In genomic region chr5:154900071-154900470, GRCh38 we compare ENCODE assay signal across 21 cellular contexts. TPM values are rescaled to one million over a fixed set of nuclear protein-coding genes. Genes with fewer than 3 reads are reported as not detected.
DNase-seq lines count a peak whose midpoint lies in the region; ATAC-seq and TF ChIP-seq lines count a peak whose summit lies in the region.
"Had no signal": no experiment of that assay in that cellular context is flagged by ENCODE, and none has a peak within 500 bp of the region (broad histone marks: within the 10 kb centered on the region; RNA-seq: fewer than 3 reads in every experiment).

No MANE protein-coding gene starts in this region.

- no peak for TF ChIP-seq EP300 in suprapubic skin (IDR thresholded peaks at IDR 0.05)

- H3K4me1 ChIP-seq in left lung, result peaks cover 0 to 6% of the 10 kb centered on the region in 2 donors
- peaks cover 8% of the 10 kb centered on the region for H3K4me1 ChIP-seq in suprapubic skin
- H3K4me1 ChIP-seq: HAP-1 had no signal

- peaks cover 0 to 88% of the 10 kb centered on the region in 2 donors for H3K36me3 ChIP-seq in left lung
- peaks cover 89% of the 10 kb centered on the region for H3K36me3 ChIP-seq in suprapubic skin
- peaks cover 75% of the 10 kb centered on the region for H3K36me3 ChIP-seq in MG63

- no peak overlapping the region for H3K4me3 ChIP-seq in left lung
- H3K4me3 ChIP-seq in suprapubic skin, result no peak overlapping the region
- no peak overlapping the region for H3K4me3 ChIP-seq in MG63
- H3K4me3 ChIP-seq: HAP-1 had no signal

- H3K27me3 Mint-ChIP-seq in activated T-cell treated with anti-CD3 and anti-CD28 coated beads, Interleukin-2, amount 50 U/mL, for 24 hours, result no peaks in the 10 kb centered on the region
- H3K27me3 Mint-ChIP-seq in activated T-cell treated with anti-CD3 and anti-CD28 coated beads, Interleukin-2, amount 50 U/mL, for 72 hours (ENCODE audit: low read depth), result no peaks in the 10 kb centered on the region

- H3K4me1 Mint-ChIP-seq in activated T-cell treated with anti-CD3 and anti-CD28 coated beads, Interleukin-2, amount 50 U/mL, for 24 hours (ENCODE audit: low read depth), result no peaks in the 10 kb centered on the region
- no peaks in the 10 kb centered on the region for H3K4me1 Mint-ChIP-seq in activated T-cell treated with anti-CD3 and anti-CD28 coated beads, Interleukin-2, amount 50 U/mL, for 72 hours (ENCODE audit: low read depth)

- H3K9me3 ChIP-seq in left lung, result no peaks in the 10 kb centered on the region
- H3K9me3 ChIP-seq in suprapubic skin, result no peaks in the 10 kb centered on the region
- no peaks in the 10 kb centered on the region for H3K9me3 ChIP-seq in MG63
- H3K9me3 ChIP-seq: HAP-1 had no signal

- intact Hi-C loops in left lung (cut with DNase I), result no loop called here

- no peaks in the 10 kb centered on the region for H3K9me3 Mint-ChIP-seq in activated T-cell treated with anti-CD3 and anti-CD28 coated beads, Interleukin-2, amount 50 U/mL, for 24 hours
- no peaks in the 10 kb centered on the region for H3K9me3 Mint-ChIP-seq in activated T-cell treated with anti-CD3 and anti-CD28 coated beads, Interleukin-2, amount 50 U/mL, for 72 hours

- peaks cover 98% of the 10 kb centered on the region for H3K36me3 Mint-ChIP-seq in activated T-cell treated with anti-CD3 and anti-CD28 coated beads, Interleukin-2, amount 50 U/mL, for 24 hours (ENCODE audit: low read depth)
- peaks cover 7 to 34% of the 10 kb centered on the region in 2 donors for H3K36me3 Mint-ChIP-seq in activated T-cell treated with anti-CD3 and anti-CD28 coated beads, Interleukin-2, amount 50 U/mL, for 72 hours (ENCODE audit: insufficient read depth in 2 of 2)

- H3K27me3 ChIP-seq in left lung, result no peaks in the 10 kb centered on the region
- no peaks in the 10 kb centered on the region for H3K27me3 ChIP-seq in suprapubic skin
- H3K27me3 ChIP-seq in MG63, result no peaks in the 10 kb centered on the region

- H3K4me3 Mint-ChIP-seq in activated T-cell treated with anti-CD3 and anti-CD28 coated beads, Interleukin-2, amount 50 U/mL, for 24 hours, result no peak overlapping the region
- no peak overlapping the region for H3K4me3 Mint-ChIP-seq in activated T-cell treated with anti-CD3 and anti-CD28 coated beads, Interleukin-2, amount 50 U/mL, for 72 hours

- WGBS in suprapubic skin, result 70% methylated on average over 1 of the region's 1 CpG

- H3K27ac Mint-ChIP-seq in activated T-cell treated with anti-CD3 and anti-CD28 coated beads, Interleukin-2, amount 50 U/mL, for 24 hours, result peak overlapping the region; percentile 47
- no peak overlapping the region for H3K27ac Mint-ChIP-seq in activated T-cell treated with anti-CD3 and anti-CD28 coated beads, Interleukin-2, amount 50 U/mL, for 72 hours

- TF ChIP-seq CTCF in left lung (IDR thresholded peaks at IDR 0.05) (no peak), suprapubic skin (IDR thresholded peaks at IDR 0.05) (no peak)

- no peak for ATAC-seq in activated T-cell treated with anti-CD3 and anti-CD28 coated beads, Interleukin-2, amount 50 U/mL, for 72 hours (replicated peaks in 1 of 2)
- ATAC-seq in left lung, result no peak

- no peak for TF ChIP-seq POLR2A in suprapubic skin (IDR thresholded peaks at IDR 0.05)

- DNase-seq in activated T-cell treated with anti-CD3 and anti-CD28 coated beads, Interleukin-2, amount 50 U/mL, for 24 hours, result no peak
- DNase-seq in activated T-cell treated with anti-CD3 and anti-CD28 coated beads, Interleukin-2, amount 50 U/mL, for 72 hours, result no peak
- DNase-seq in left lung (no peak), suprapubic skin (ENCODE audit: low spot score in 2 of 2) (no peak), MG63 (no peak), retina (no peak), NCI-H2081 (lab: John Stamatoyannopoulos, UW) (no peak), dermis blood vessel endothelial cell (no peak)
- DNase-seq: C1 segment of cervical spinal cord, DMS 273 treated with DMSO at 0.1 percent for 48 hours, GF-D8, MV-4-11, NCI-H1417, NCI-H1930, NCI-H2171 treated with DMSO at 0.1 percent for 48 hours, NCI-H748 treated with DMSO at 0.1 percent for 48 hours, OCI-M1, SIG-M5 had no signal

- H3K27ac ChIP-seq in left lung (peak overlapping the region; percentile 6 to 39), suprapubic skin (peak overlapping the region; percentile 90)
- H3K27ac ChIP-seq: 22Rv1 had no signal

RNA-seq across cellular contexts. Expression of gene GEMIN5, which starts 37.9 kb away (rescaled TPM):
- total RNA-seq in activated T-cell treated with anti-CD3 and anti-CD28 coated beads, Interleukin-2, amount 50 U/mL, for 72 hours, result 10 to 100 TPM; 14.4 to 15.8 TPM
- 10 to 100 TPM; 10.2 to 13.1 TPM for total RNA-seq in left lung
- total RNA-seq in suprapubic skin, result 10 to 100 TPM; 14.7 to 26.8 (median 17.9) TPM
- 36.9 and 39.6 TPM in 2 replicates for total RNA-seq in MG63 (2014; rRNA removed; shearing (Covaris generic); ENCODE audit: low replicate concordance)
- total RNA-seq in dermis blood vessel endothelial cell, result 19.7 and 27.5 TPM in 2 replicates

RNA-seq across cellular contexts. Expression of gene MRPL22, which starts 40.8 kb away (rescaled TPM):
- total RNA-seq in activated T-cell treated with anti-CD3 and anti-CD28 coated beads, Interleukin-2, amount 50 U/mL, for 72 hours, result 10 to 100 TPM; 67.5 to 78.0 TPM
- total RNA-seq in left lung, result 10 to 100 TPM; 33.8 to 38.4 TPM
- total RNA-seq in suprapubic skin, result 10 to 100 TPM; 12.2 to 30.2 (median 21.7) TPM
- 57.4 and 104 TPM in 2 replicates for total RNA-seq in MG63 (2014; rRNA removed; shearing (Covaris generic); ENCODE audit: low replicate concordance)
- 24.0 and 35.6 TPM in 2 replicates for total RNA-seq in dermis blood vessel endothelial cell

RNA-seq across cellular contexts. Expression of gene CNOT8, which starts 41.6 kb away (rescaled TPM):
- total RNA-seq in activated T-cell treated with anti-CD3 and anti-CD28 coated beads, Interleukin-2, amount 50 U/mL, for 72 hours, result 10 to 100 TPM; 59.3 to 63.8 TPM
- total RNA-seq in left lung (10 to 100 TPM; 65.8 to 75.9 TPM), suprapubic skin (10 to 100 TPM; 55.3 to 83.5 (median 76.6) TPM), dermis blood vessel endothelial cell (106 and 114 TPM in 2 replicates)
- 67.0 and 70.7 TPM in 2 replicates for total RNA-seq in MG63 (2014; rRNA removed; shearing (Covaris generic); ENCODE audit: low replicate concordance)

RNA-seq across cellular contexts. Expression of gene FAXDC2, which starts 49.7 kb away (rescaled TPM):
- under 1 TPM in 1 of 2 donors, not detected in 1; 0.43 TPM for total RNA-seq in activated T-cell treated with anti-CD3 and anti-CD28 coated beads, Interleukin-2, amount 50 U/mL, for 72 hours
- total RNA-seq in left lung (10 to 100 TPM; 17.9 to 41.9 TPM), suprapubic skin (10 to 100 TPM; 27.1 to 62.1 (median 40.8) TPM), dermis blood vessel endothelial cell (11.4 and 11.9 TPM in 2 replicates)
- 0.54 TPM in 1 of 2 replicates, not detected in the other for total RNA-seq in MG63 (2014; rRNA removed; shearing (Covaris generic); ENCODE audit: low replicate concordance)
- total RNA-seq: NCI-H460 had no signal
